Comparison of ENCODE assay signal across 27 cellular contexts in the genomic region with DNA sequence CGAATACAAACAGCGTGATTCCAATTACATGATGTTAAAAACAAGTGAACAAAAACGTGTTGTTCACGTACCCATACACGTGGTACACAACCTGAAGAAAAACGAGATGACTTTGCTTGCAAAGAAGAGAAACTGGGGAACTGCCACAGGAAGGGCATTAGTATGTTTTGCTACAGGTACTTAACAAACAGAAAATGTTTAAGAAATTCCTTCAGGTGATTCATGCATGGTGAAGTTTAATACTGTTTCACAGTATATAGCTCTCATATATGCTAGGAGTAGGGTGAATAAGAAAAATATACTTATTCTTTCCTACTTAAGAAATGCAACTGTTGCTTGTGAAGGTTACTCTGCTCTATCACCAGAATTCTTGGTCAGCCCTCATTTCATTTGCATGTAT.
"Had no signal": no experiment of that assay in that cellular context is flagged by ENCODE, and none has a peak within 500 bp of the region (broad histone marks: within the 10 kb centered on the region; RNA-seq: fewer than 3 reads in every experiment).

No MANE protein-coding gene starts in this region.

- H3K27ac ChIP-seq: adrenal gland, body of pancreas, WERI-Rb-1 had no signal

- ATAC-seq: activated CD4-positive, CD25-positive, alpha-beta regulatory T cell treated with anti-CD3 and anti-CD28 coated beads, Interleukin-2, amount 50 U/mL, for 24 hours; activated CD8-positive, alpha-beta T cell treated with anti-CD3 and anti-CD28 coated beads for 36 hours; activated naive CD8-positive, alpha-beta T cell treated with anti-CD3 and anti-CD28 coated beads, Interleukin-2, amount 50 U/mL, for 24 hours; activated T-cell treated with anti-CD3 and anti-CD28 coated beads, Interleukin-2, amount 50 U/mL, for 4 hours; activated T-helper 17 cell treated with anti-CD3 and anti-CD28 coated beads, Interleukin-2, amount 50 U/mL, for 72 hours; body of pancreas; esophagus mucosa; T-helper 17 cell had no signal

- DNase-seq: activated B cell treated with CpG ODN at 0.5 μM for 24 hours; activated CD4-positive, alpha-beta T cell treated with anti-CD3 and anti-CD28 coated beads for 48 hours; activated CD4-positive, alpha-beta T cell treated with anti-CD3 and anti-CD28 coated beads, Interleukin-2, amount 50 U/mL, for 1 hour; activated CD4-positive, alpha-beta T cell treated with anti-CD3 and anti-CD28 coated beads, Interleukin-2, amount 50 U/mL, for 48 hours; activated CD8-positive, alpha-beta memory T cell treated with anti-CD3 and anti-CD28 coated beads for 24 hours; activated CD8-positive, alpha-beta T cell treated with anti-CD3 and anti-CD28 coated beads for 36 hours; activated effector memory CD4-positive, alpha-beta T cell treated with Interleukin-2 at 50 U/mL for 16 hours; activated naive CD4-positive, alpha-beta T cell treated with anti-CD3 and anti-CD28 coated beads for 36 hours; activated naive CD8-positive, alpha-beta T cell treated with anti-CD3 and anti-CD28 coated beads for 36 hours; activated naive CD8-positive, alpha-beta T cell treated with anti-CD3 and anti-CD28 coated beads, Interleukin-2, amount 50 U/mL, for 24 hours; activated T-cell treated with anti-CD3 and anti-CD28 coated beads, Interleukin-2, amount 50 U/mL, for 4 hours; adrenal gland; amygdala; aorta; body of pancreas; caudate nucleus; effector CD8-positive, alpha-beta T cell; endodermal cell; foreskin fibroblast; head of caudate nucleus; T-helper 1 cell; T-helper 17 cell; T1000; WERI-Rb-1 had no signal

- H3K9me3 ChIP-seq: adrenal gland, body of pancreas had no signal

- H3K27me3 ChIP-seq: adrenal gland, body of pancreas had no signal

- H3K4me3 ChIP-seq: adrenal gland, body of pancreas had no signal
